Comparison of ENCODE assay signal across 8 cellular contexts in genomic region chr3:113532698-113533533, GRCh38. TPM values are rescaled to one million over a fixed set of nuclear protein-coding genes. Genes with fewer than 3 reads are reported as not detected.
DNase-seq lines count a peak whose midpoint lies in the region; ATAC-seq, FAIRE-seq and TF ChIP-seq lines count a peak whose summit lies in the region.

No MANE protein-coding gene starts in this region.

- no peak overlapping the region for H3K27ac Mint-ChIP-seq in astrocyte (ENCODE audit: unreplicated experiment)
- peak overlapping the region; percentile 96 to 100 (median 99) for H3K27ac Mint-ChIP-seq in immature natural killer cell

- H3K4me2 ChIP-seq in astrocyte (ENCODE audit: low read length): peak overlapping the region; percentile 96

- H3K4me3 ChIP-seq in SK-N-MC: peak overlapping the region; percentile 64
- peak overlapping the region; percentile 62 for H3K4me3 ChIP-seq in astrocyte (ENCODE audit: insufficient read depth, low read depth, low read length)

- H3K4me1 Mint-ChIP-seq in astrocyte (ENCODE audit: low read depth, unreplicated experiment) (peaks cover 10% of the 10 kb centered on the region), immature natural killer cell (peaks cover 63 to 65% of the 10 kb centered on the region in 2 donors)

- no peaks in the 10 kb centered on the region for H4K20me1 ChIP-seq in astrocyte (ENCODE audit: insufficient read depth, low read length)

- FAIRE-seq in astrocyte (lab: Jason Lieb, UNC): no peak

- H2AFZ ChIP-seq in astrocyte (ENCODE audit: low read depth, low read length): peak overlapping the region; percentile 74

- no peak for TF ChIP-seq CTCF in astrocyte (IDR thresholded peaks at IDR 0.05; ENCODE audit: insufficient read depth, low read depth, low read length)

- ATAC-seq in HG02938 (IDR thresholded peaks at IDR 0.05; ENCODE audit: unreplicated experiment): peak; percentile 29

- no peaks in the 10 kb centered on the region for H3K9me3 ChIP-seq in SK-N-MC (ENCODE audit: low read depth, low read length)
- H3K9me3 ChIP-seq in astrocyte (ENCODE audit: insufficient read depth, low read depth, low read length): no peaks in the 10 kb centered on the region

- no peak overlapping the region for H3K27ac ChIP-seq in SK-N-MC
- no peak overlapping the region for H3K27ac ChIP-seq in astrocyte (ENCODE audit: low read depth, low read length)

- peak overlapping the region; percentile 86 for H3K4me3 Mint-ChIP-seq in astrocyte (ENCODE audit: unreplicated experiment)
- H3K4me3 Mint-ChIP-seq in immature natural killer cell: peak overlapping the region; percentile 98 to 100 (median 100)

- H3K9me3 Mint-ChIP-seq in astrocyte (ENCODE audit: unreplicated experiment) (no peaks in the 10 kb centered on the region), immature natural killer cell (no peaks in the 10 kb centered on the region)

- no peak overlapping the region for H3K9ac ChIP-seq in SK-N-MC (ENCODE audit: insufficient read length)
- peak overlapping the region; percentile 55 for H3K9ac ChIP-seq in astrocyte (ENCODE audit: low read length)

- H3K27me3 Mint-ChIP-seq in astrocyte (ENCODE audit: low read depth, unreplicated experiment) (peaks cover 67% of the 10 kb centered on the region), immature natural killer cell (ENCODE audit: low read depth in 3 of 3) (peaks cover 0 to 16% (median 11%) of the 10 kb centered on the region in 3 donors)

- H3K79me2 ChIP-seq in astrocyte (ENCODE audit: insufficient read depth, low read length): no peaks in the 10 kb centered on the region

- no peaks in the 10 kb centered on the region for H3K36me3 Mint-ChIP-seq in astrocyte (ENCODE audit: low read depth, unreplicated experiment)
- peaks cover 0 to 10% (median 4%) of the 10 kb centered on the region in 3 donors for H3K36me3 Mint-ChIP-seq in immature natural killer cell

- DNase-seq in NCI-H2107 (lab: John Stamatoyannopoulos, UW): peak; percentile 21
- DNase-seq in NCI-H2107 treated with DMSO at 0.1 percent for 48 hours (lab: John Stamatoyannopoulos, UW; ENCODE audit: unreplicated experiment): no peak
- no peak for DNase-seq in SK-N-MC (ENCODE audit: low read depth, low spot score)
- no peak for DNase-seq in astrocyte (ENCODE audit: low read depth)
- peak in 2 of 3 donors; percentile 62 to 63 for DNase-seq in immature natural killer cell
- peak; percentile 36 for DNase-seq in stimulated activated CD4-positive, alpha-beta T cell treated with anti-CD3 and anti-CD28 coated beads, Interleukin-12 subunit alpha, Interleukin-12 subunit beta, amount 100 ng/mL, for 4 hours
- no peak for DNase-seq in EL

- H3K4me1 ChIP-seq in astrocyte (ENCODE audit: insufficient read depth, low read length): peaks cover 13% of the 10 kb centered on the region

- H3K36me3 ChIP-seq in SK-N-MC (ENCODE audit: insufficient read depth, low read length) (no peaks in the 10 kb centered on the region), astrocyte (ENCODE audit: insufficient read depth, low read length) (no peaks in the 10 kb centered on the region)

- H3K27me3 ChIP-seq in astrocyte (ENCODE audit: insufficient read depth, low read length): peaks cover 60% of the 10 kb centered on the region

RNA-seq across cellular contexts. Expression of gene SIDT1, which starts 0.6 kb away (rescaled TPM):
- not detected in 2 replicates for total RNA-seq in astrocyte
- polyA plus RNA-seq in immature natural killer cell: 10 to 100 TPM in 2 of 3 donors, 1 to 10 TPM in 1; 9.5 to 33.2 (median 11.8) TPM

RNA-seq across cellular contexts. Expression of gene SPICE1, which starts 18.0 kb away (rescaled TPM):
- total RNA-seq in astrocyte: 18.4 and 19.0 TPM in 2 replicates
- 1 to 10 TPM in 2 of 3 donors, not detected in 1; 3.7 to 4.7 TPM for polyA plus RNA-seq in immature natural killer cell

Comparison
In these comparisons a context has a peak if more than half of its experiments do, and no peak if none do; other contexts are left out.
1. DNase-seq: peak in NCI-H2107 (single experiment), immature natural killer cell (2 of 3) and stimulated activated CD4-positive, alpha-beta T cell treated with anti-CD3 and anti-CD28 coated beads, Interleukin-12 subunit alpha, Interleukin-12 subunit beta, amount 100 ng/mL, for 4 hours (single experiment); none in NCI-H2107 treated with DMSO at 0.1 percent for 48 hours (single experiment), SK-N-MC (single experiment), astrocyte (single experiment) and EL (single experiment).